In genomic region chr16:1466968-1467521, GRCh38 we compare ENCODE assay signal across 21 cellular contexts. TPM values are rescaled to one million over a fixed set of nuclear protein-coding genes. Genes with fewer than 3 reads are reported as not detected.
DNase-seq lines count a peak whose midpoint lies in the region; ATAC-seq, FAIRE-seq and TF ChIP-seq lines count a peak whose summit lies in the region.
"Had no signal": no experiment of that assay in that cellular context is flagged by ENCODE, and none has a peak within 500 bp of the region (broad histone marks: within the 10 kb centered on the region; RNA-seq: fewer than 3 reads in every experiment).

No MANE protein-coding gene starts in this region.

- ATAC-seq in activated CD8-positive, alpha-beta memory T cell treated with anti-CD3 and anti-CD28 coated beads, Interleukin-2, amount 10 ng/mL, durations not matched to agents 7 days and 5 days: peak; percentile 20
- ATAC-seq in PC-3: peak; percentile 88
- ATAC-seq in stimulated activated effector memory CD8-positive, alpha-beta T cell treated with anti-CD3 and anti-CD28 coated beads, Interleukin-12 subunit alpha, Interleukin-12 subunit beta, amount 100 ng/mL, for 72 hours: no peak
- ATAC-seq: gastroesophageal sphincter, mucosa of descending colon had no signal

- H3K9me3 Mint-ChIP-seq in activated CD8-positive, alpha-beta memory T cell treated with anti-CD3 and anti-CD28 coated beads, Interleukin-2, amount 10 ng/mL, durations not matched to agents 7 days and 5 days (ENCODE audit: low read depth): no peaks in the 10 kb centered on the region
- H3K9me3 Mint-ChIP-seq in stimulated activated effector memory CD8-positive, alpha-beta T cell treated with anti-CD3 and anti-CD28 coated beads, Interleukin-12 subunit alpha, Interleukin-12 subunit beta, amount 100 ng/mL, for 72 hours: no peaks in the 10 kb centered on the region
- no peaks in the 10 kb centered on the region for H3K9me3 Mint-ChIP-seq in Caco-2 (ENCODE audit: unreplicated experiment)
- H3K9me3 Mint-ChIP-seq: activated T-helper 1 cell treated with anti-CD3 and anti-CD28 coated beads, Interleukin-12 subunit alpha, Interleukin-12 subunit beta, Interleukin-2, Interleukin-4 antibody, amounts not matched to agents 30 ng/mL and 10 ng/mL and 1 ng/mL, durations not matched to agents 14 hours and 24 hours and 36 hours had no signal

- H3K79me2 ChIP-seq in PC-3 (ENCODE audit: low read length): peaks cover 26% of the 10 kb centered on the region; the same call in 1 of the 2 replicates
- H3K79me2 ChIP-seq in H1 (ENCODE audit: control insufficient read depth in 1 of 2, insufficient read depth in 2 of 2, low read length in 2 of 2): peaks cover 0 to 58% of the 10 kb centered on the region in 2 experiments; a peak in 3 of 4 replicates

- peak overlapping the region; percentile 68; the same call in 1 of the 2 replicates for H4K8ac ChIP-seq in H1 (ENCODE audit: extremely low read depth, insufficient read depth, low read length)

- TF ChIP-seq CTCF in PC-3 (conservative IDR thresholded peaks at IDR 0.05; ENCODE audit: low read depth, low read length): no peak
- no peak for TF ChIP-seq CTCF in H1 (IDR thresholded peaks at IDR 0.05; ENCODE audit: control extremely low read depth in 1 of 3, insufficient read depth in 1 of 3, low read depth in 1 of 3, low read length in 3 of 3)
- no peak for TF ChIP-seq CTCF in colonic mucosa (IDR thresholded peaks at IDR 0.05)
- TF ChIP-seq CTCF in Caco-2 (IDR thresholded peaks at IDR 0.05; ENCODE audit: insufficient read depth in 1 of 2, low read depth in 1 of 2, low read length in 1 of 2, severe bottlenecking in 1 of 2, unreplicated experiment in 1 of 2): no peak

- H3K36me3 ChIP-seq in PC-3 (ENCODE audit: low read depth, low read length) (no peaks in the 10 kb centered on the region), H1 (ENCODE audit: control insufficient read depth in 2 of 4, insufficient read depth in 4 of 4, low read length in 3 of 4) (peaks cover 0 to 6% (median 0%) of the 10 kb centered on the region in 4 experiments; a peak in 1 of 8 replicates), colonic mucosa (no peaks in the 10 kb centered on the region), Caco-2 (ENCODE audit: control insufficient read depth, insufficient read depth, low read length) (no peaks in the 10 kb centered on the region; the same call in 1 of the 2 replicates)
- H3K36me3 ChIP-seq: transverse colon had no signal

- H3K27me3 ChIP-seq in PC-3 (ENCODE audit: low read length): no peaks in the 10 kb centered on the region
- H3K27me3 ChIP-seq in H1 (replicated peaks in 1 of 4; ENCODE audit: control insufficient read depth in 3 of 4, extremely low read depth in 1 of 4, insufficient read depth in 3 of 4, low read length in 3 of 4): no peaks in the 10 kb centered on the region
- H3K27me3 ChIP-seq in colonic mucosa: no peaks in the 10 kb centered on the region
- H3K27me3 ChIP-seq in Caco-2 (replicated peaks; ENCODE audit: control insufficient read depth, insufficient read depth, low read length): no peaks in the 10 kb centered on the region
- H3K27me3 ChIP-seq: gastroesophageal sphincter, transverse colon had no signal

- FAIRE-seq in H1 (lab: Jason Lieb, UNC): no peak
- FAIRE-seq: A204.1 had no signal

- no peaks in the 10 kb centered on the region for H3K36me3 Mint-ChIP-seq in activated CD8-positive, alpha-beta memory T cell treated with anti-CD3 and anti-CD28 coated beads, Interleukin-2, amount 10 ng/mL, durations not matched to agents 7 days and 5 days
- peaks cover 21% of the 10 kb centered on the region for H3K36me3 Mint-ChIP-seq in stimulated activated effector memory CD8-positive, alpha-beta T cell treated with anti-CD3 and anti-CD28 coated beads, Interleukin-12 subunit alpha, Interleukin-12 subunit beta, amount 100 ng/mL, for 72 hours
- peaks cover 11% of the 10 kb centered on the region for H3K36me3 Mint-ChIP-seq in Caco-2 (ENCODE audit: insufficient read depth, unreplicated experiment)

- no peak overlapping the region for H3K18ac ChIP-seq in H1 (ENCODE audit: extremely low read depth, low read length)

- no peak overlapping the region for H4K91ac ChIP-seq in H1 (replicated peaks; ENCODE audit: insufficient read length, low read length)

- no peak overlapping the region for H2BK12ac ChIP-seq in H1 (ENCODE audit: low read depth, low read length)

- no peak overlapping the region for H3K23ac ChIP-seq in H1 (ENCODE audit: insufficient read length)

- TF ChIP-seq EP300 in H1 (IDR thresholded peaks at IDR 0.05; ENCODE audit: borderline replicate concordance in 1 of 2, low read depth in 2 of 2, low read length in 2 of 2): no peak

- no peak overlapping the region for H3K56ac ChIP-seq in H1 (replicated peaks; ENCODE audit: insufficient read length, low read depth, low read length)

- CTCF ChIA-PET in activated CD8-positive, alpha-beta memory T cell treated with anti-CD3 and anti-CD28 coated beads, Interleukin-2, amount 10 ng/mL, durations not matched to agents 7 days and 5 days (lab: Charles Lee): no interaction called here
- CTCF ChIA-PET in PC-3 (lab: Charles Lee) (no interaction called here), H1 (lab: Charles Lee; ENCODE audit: partially characterized antibody) (no interaction called here), Caco-2 (lab: Charles Lee) (no interaction called here)

- H2AFZ ChIP-seq in PC-3 (ENCODE audit: low read length) (no peak overlapping the region), H1 (ENCODE audit: low read length) (no peak overlapping the region)

- no peak overlapping the region for H3K4me3 ChIP-seq in PC-3 (ENCODE audit: low read length)
- no peak overlapping the region for H3K4me3 ChIP-seq in H1 (ENCODE audit: extremely low read depth in 1 of 4, insufficient read depth in 2 of 4, low read depth in 3 of 4, low read length in 4 of 4)
- H3K4me3 ChIP-seq in colonic mucosa: no peak overlapping the region
- H3K4me3 ChIP-seq in Caco-2 (ENCODE audit: low read depth, low read length): no peak overlapping the region
- H3K4me3 ChIP-seq: gastroesophageal sphincter, mucosa of descending colon, SK-N-MC, transverse colon had no signal

- POLR2A ChIA-PET in PC-3 (lab: Charles Lee; ENCODE audit: unreplicated experiment) (no interaction called here), H1 (lab: Charles Lee; ENCODE audit: partially characterized antibody) (interaction anchor here (1.8 kb wide), 1 partner anchor 10 kb away, joined by 5 read pairs; no protein-coding TSS in a partner anchor), Caco-2 (lab: Charles Lee) (no interaction called here)

- H3K14ac ChIP-seq in H1 (ENCODE audit: insufficient read length): no peak overlapping the region

- no peak for DNase-seq in activated CD8-positive, alpha-beta memory T cell treated with anti-CD3 and anti-CD28 coated beads, Interleukin-2, amount 10 ng/mL, durations not matched to agents 7 days and 5 days
- DNase-seq in activated CD8-positive, alpha-beta memory T cell treated with anti-CD3 and anti-CD28 coated beads for 24 hours: no peak
- peak; percentile 37 for DNase-seq in PC-3
- DNase-seq in H1 (ENCODE audit: low read depth in 1 of 2, low spot score in 2 of 2): peak in 1 of 2 experiments; percentile 37
- DNase-seq in stimulated activated effector memory CD8-positive, alpha-beta T cell treated with anti-CD3 and anti-CD28 coated beads, Interleukin-12 subunit alpha, Interleukin-12 subunit beta, amount 100 ng/mL, for 72 hours (ENCODE audit: low spot score in 2 of 2): no peak
- no peak for DNase-seq in colonic mucosa
- no peak for DNase-seq in GM03348 (ENCODE audit: low spot score)
- DNase-seq in Caco-2: no peak
- DNase-seq: activated CD4-positive, alpha-beta T cell treated with anti-CD3 and anti-CD28 coated beads, Interleukin-2, amount 50 U/mL, for 48 hours; GDM1; NCI-H1417 treated with DMSO at 0.1 percent for 48 hours; NCI-H345; occipital lobe; transverse colon had no signal

- H3K27me3 Mint-ChIP-seq in activated CD8-positive, alpha-beta memory T cell treated with anti-CD3 and anti-CD28 coated beads, Interleukin-2, amount 10 ng/mL, durations not matched to agents 7 days and 5 days: no peaks in the 10 kb centered on the region
- no peaks in the 10 kb centered on the region for H3K27me3 Mint-ChIP-seq in Caco-2 (ENCODE audit: insufficient read depth, unreplicated experiment)

- H3K4me2 ChIP-seq in PC-3 (ENCODE audit: low read length): no peak overlapping the region
- no peak overlapping the region for H3K4me2 ChIP-seq in H1 (ENCODE audit: insufficient read depth in 1 of 2, low read depth in 2 of 2, low read length in 2 of 2)

- H2BK5ac ChIP-seq in H1 (ENCODE audit: low read depth, low read length): no peak overlapping the region; the same call in 1 of the 2 replicates

- H4K5ac ChIP-seq in H1 (ENCODE audit: insufficient read length, low read depth, low read length): no peak overlapping the region

- intact Hi-C loops in PC-3 (cut with micrococcal nuclease): no loop called here
- intact Hi-C loops in colonic mucosa (cut with DNase I): no loop called here
- intact Hi-C loops in Caco-2 (cut with micrococcal nuclease; ENCODE audit: unreplicated experiment): no loop called here

- H3K27ac Mint-ChIP-seq in activated CD8-positive, alpha-beta memory T cell treated with anti-CD3 and anti-CD28 coated beads, Interleukin-2, amount 10 ng/mL, durations not matched to agents 7 days and 5 days: no peak overlapping the region
- H3K27ac Mint-ChIP-seq in stimulated activated effector memory CD8-positive, alpha-beta T cell treated with anti-CD3 and anti-CD28 coated beads, Interleukin-12 subunit alpha, Interleukin-12 subunit beta, amount 100 ng/mL, for 72 hours: peak overlapping the region; percentile 78
- no peak overlapping the region for H3K27ac Mint-ChIP-seq in Caco-2 (ENCODE audit: unreplicated experiment)
- H3K27ac Mint-ChIP-seq: activated T-helper 1 cell treated with anti-CD3 and anti-CD28 coated beads, Interleukin-12 subunit alpha, Interleukin-12 subunit beta, Interleukin-2, Interleukin-4 antibody, amounts not matched to agents 30 ng/mL and 10 ng/mL and 1 ng/mL, durations not matched to agents 14 hours and 24 hours and 36 hours had no signal

- no peaks in the 10 kb centered on the region for H3K23me2 ChIP-seq in H1 (ENCODE audit: low read depth, low read length)

- no peak overlapping the region for H3K9ac ChIP-seq in PC-3 (ENCODE audit: low read length)
- H3K9ac ChIP-seq in H1 (replicated peaks in 1 of 4; ENCODE audit: extremely low read depth in 1 of 4, low read depth in 3 of 4, low read length in 3 of 4): no peak overlapping the region; a peak in 1 of 7 replicates
- H3K9ac ChIP-seq in colonic mucosa (ENCODE audit: low read depth in 2 of 2, low read length in 2 of 2): no peak overlapping the region

- no peaks in the 10 kb centered on the region for H4K20me1 ChIP-seq in PC-3 (ENCODE audit: low read length)
- peaks cover 10 to 14% of the 10 kb centered on the region in 2 experiments for H4K20me1 ChIP-seq in H1 (replicated peaks in 1 of 2; ENCODE audit: control insufficient read depth in 1 of 2, insufficient read depth in 2 of 2, low read length in 2 of 2)

- H3K4ac ChIP-seq in H1 (replicated peaks; ENCODE audit: insufficient read length, low read depth, low read length): no peak overlapping the region

- peaks cover 27% of the 10 kb centered on the region for H3K79me1 ChIP-seq in H1 (ENCODE audit: low read depth, low read length)

- TF ChIP-seq RAD21 in H1 (IDR thresholded peaks at IDR 0.05 in 1 of 2, conservative IDR thresholded peaks at IDR 0.05 in 1 of 2; ENCODE audit: low read depth in 2 of 2, low read length in 2 of 2): no peak

- TF ChIP-seq POLR2A in H1 (IDR thresholded peaks at IDR 0.05; ENCODE audit: control extremely low read depth in 1 of 2, low read depth in 2 of 2, low read length in 2 of 2): no peak

- H3K4me1 ChIP-seq in PC-3 (ENCODE audit: insufficient read depth, low read length) (no peaks in the 10 kb centered on the region; the same call in 1 of the 2 replicates), H1 (replicated peaks in 1 of 4; ENCODE audit: control insufficient read depth in 3 of 4, insufficient read depth in 4 of 4, low read length in 3 of 4) (0 out of 7 replicates have a peak, but pooled peaks cover 0 to 5% (median 0%) of the 10 kb centered on the region in 4 experiments), colonic mucosa (no peaks in the 10 kb centered on the region), Caco-2 (no peaks in the 10 kb centered on the region)

- WGBS in H1 (ENCODE audit: extremely low coverage in 1 of 2, insufficient coverage in 1 of 2, insufficient read length in 1 of 2, insufficient replicate concordance in 2 of 2, low coverage in 1 of 2, low lambda C conversion rate in 2 of 2, missing lambda C conversion rate in 1 of 2), 2 experiments: 86% methylated on average over 8 of the region's 14 CpGs; no CpG with 5 or more reads in 1 of the 2 experiments

- no peak overlapping the region for H2BK120ac ChIP-seq in H1 (replicated peaks; ENCODE audit: low read depth, low read length)

- no TSS peak for BruUV-seq in PC-3 (replicated peaks; lab: Mats Ljungman, UMichigan)
- BruUV-seq in Caco-2 (replicated peaks; lab: Mats Ljungman, UMichigan): no TSS peak

- no peak overlapping the region for H2BK20ac ChIP-seq in H1 (ENCODE audit: low read length)

- no peaks in the 10 kb centered on the region for H3K9me2 ChIP-seq in PC-3 (replicated peaks; ENCODE audit: low read length)

- no peak overlapping the region for H3K4me3 Mint-ChIP-seq in activated CD8-positive, alpha-beta memory T cell treated with anti-CD3 and anti-CD28 coated beads, Interleukin-2, amount 10 ng/mL, durations not matched to agents 7 days and 5 days
- H3K4me3 Mint-ChIP-seq in stimulated activated effector memory CD8-positive, alpha-beta T cell treated with anti-CD3 and anti-CD28 coated beads, Interleukin-12 subunit alpha, Interleukin-12 subunit beta, amount 100 ng/mL, for 72 hours: no peak overlapping the region
- H3K4me3 Mint-ChIP-seq in Caco-2 (ENCODE audit: unreplicated experiment): no peak overlapping the region
- H3K4me3 Mint-ChIP-seq: activated T-helper 1 cell treated with anti-CD3 and anti-CD28 coated beads, Interleukin-12 subunit alpha, Interleukin-12 subunit beta, Interleukin-2, Interleukin-4 antibody, amounts not matched to agents 30 ng/mL and 10 ng/mL and 1 ng/mL, durations not matched to agents 14 hours and 24 hours and 36 hours had no signal

- H3K9me3 ChIP-seq in PC-3 (ENCODE audit: low read length) (no peaks in the 10 kb centered on the region), H1 (ENCODE audit: insufficient read depth in 2 of 2, low read depth in 1 of 2, low read length in 1 of 2) (no peaks in the 10 kb centered on the region), colonic mucosa (no peaks in the 10 kb centered on the region), Caco-2 (no peaks in the 10 kb centered on the region)
- H3K9me3 ChIP-seq: gastroesophageal sphincter, mucosa of descending colon, transverse colon had no signal

- no peak overlapping the region for H2AK5ac ChIP-seq in H1 (ENCODE audit: low read depth, low read length)

- H3F3A ChIP-seq in PC-3 (ENCODE audit: low read length, unreplicated experiment): no peaks in the 10 kb centered on the region

- H3K27ac ChIP-seq in PC-3 (ENCODE audit: low read length) (no peak overlapping the region), H1 (ENCODE audit: low read depth, low read length) (no peak overlapping the region), colonic mucosa (no peak overlapping the region)
- H3K27ac ChIP-seq: epithelial cell of prostate, gastroesophageal sphincter, SK-N-MC, transverse colon had no signal

- H3K4me1 Mint-ChIP-seq in activated CD8-positive, alpha-beta memory T cell treated with anti-CD3 and anti-CD28 coated beads, Interleukin-2, amount 10 ng/mL, durations not matched to agents 7 days and 5 days: no peaks in the 10 kb centered on the region
- peaks cover 36% of the 10 kb centered on the region for H3K4me1 Mint-ChIP-seq in stimulated activated effector memory CD8-positive, alpha-beta T cell treated with anti-CD3 and anti-CD28 coated beads, Interleukin-12 subunit alpha, Interleukin-12 subunit beta, amount 100 ng/mL, for 72 hours
- no peaks in the 10 kb centered on the region for H3K4me1 Mint-ChIP-seq in Caco-2 (ENCODE audit: low read depth, unreplicated experiment)

- no peak overlapping the region for H2BK15ac ChIP-seq in H1 (ENCODE audit: low read length)

RNA-seq across cellular contexts. Expression of gene CLCN7, which starts 7.8 kb away (rescaled TPM):
- 10 to 100 TPM; 53.0 to 60.5 TPM for total RNA-seq in activated CD8-positive, alpha-beta memory T cell treated with anti-CD3 and anti-CD28 coated beads, Interleukin-2, amount 10 ng/mL, durations not matched to agents 7 days and 5 days
- total RNA-seq in PC-3 (2014; rRNA removed): 48.2 and 66.6 TPM in 2 replicates
- total RNA-seq in H1 (2021; fragmentation: NEBNext Ultra II Directional; extraction: Animal tissue kit (Norgen Biotek cat#: 25700)): 76.5 and 81.5 TPM in 2 replicates
- polyA plus RNA-seq in H1 (2011; rRNA removed): 38.6 and 79.6 TPM in 2 replicates
- 41.1 TPM for polyA plus RNA-seq in H1 (2011; cell fraction: cytosol; rRNA removed)
- 372 TPM for polyA plus RNA-seq in H1 (2011; cell fraction: nucleus; rRNA removed)
- 64.4 to 95.0 TPM (median 79.5 TPM) in 4 replicates for polyA plus RNA-seq in H1 (2012, experiment 1 of 2)
- polyA plus RNA-seq in H1 (2012, experiment 2 of 2): 57.4 TPM
- 61.1 TPM for polyA plus RNA-seq in H1 (2013, experiment 1 of 2)
- 57.1 TPM for polyA plus RNA-seq in H1 (2013, experiment 2 of 2)
- polyA minus RNA-seq in H1 (2011; rRNA and poly(A)+ RNA removed): 30.3 and 38.3 TPM in 2 replicates
- 33.2 TPM for polyA minus RNA-seq in H1 (2011; cell fraction: cytosol; rRNA and poly(A)+ RNA removed)
- 76.7 TPM for polyA minus RNA-seq in H1 (2011; cell fraction: nucleus; rRNA and poly(A)+ RNA removed)
- total RNA-seq in colonic mucosa: 10 to 100 TPM; 42.4 to 61.5 TPM
- 119 and 127 TPM in 2 replicates for total RNA-seq in Caco-2 (2022)

RNA-seq across cellular contexts. Expression of gene PTX4, which starts 21.7 kb away (rescaled TPM):
- total RNA-seq in activated CD8-positive, alpha-beta memory T cell treated with anti-CD3 and anti-CD28 coated beads, Interleukin-2, amount 10 ng/mL, durations not matched to agents 7 days and 5 days: not detected
- total RNA-seq in PC-3 (2014; rRNA removed) (0.22 and 0.40 TPM in 2 replicates), colonic mucosa (not detected), Caco-2 (2022) (not detected in 2 replicates)
- total RNA-seq in H1 (2021; fragmentation: NEBNext Ultra II Directional; extraction: Animal tissue kit (Norgen Biotek cat#: 25700)): not detected in 2 replicates
- polyA plus RNA-seq in H1 (2011; rRNA removed): not detected in 2 replicates
- 0.10 TPM for polyA plus RNA-seq in H1 (2011; cell fraction: cytosol; rRNA removed)
- polyA plus RNA-seq in H1 (2011; cell fraction: nucleus; rRNA removed): 0.10 TPM
- polyA plus RNA-seq in H1 (2012, experiment 1 of 2): not detected in 4 replicates
- not detected for polyA plus RNA-seq in H1 (2012, experiment 2 of 2)
- polyA plus RNA-seq in H1 (2013, experiment 1 of 2): 0.14 TPM
- polyA plus RNA-seq in H1 (2013, experiment 2 of 2): 0.04 TPM
- 0.13 TPM in 1 of 2 replicates, not detected in the other for polyA minus RNA-seq in H1 (2011; rRNA and poly(A)+ RNA removed)
- polyA minus RNA-seq in H1 (2011; cell fraction: cytosol; rRNA and poly(A)+ RNA removed): not detected
- polyA minus RNA-seq in H1 (2011; cell fraction: nucleus; rRNA and poly(A)+ RNA removed): not detected
- total RNA-seq: activated T-helper 1 cell treated with anti-CD3 and anti-CD28 coated beads, Interleukin-12 subunit alpha, Interleukin-12 subunit beta, Interleukin-2, Interleukin-4 antibody, amounts not matched to agents 30 ng/mL and 10 ng/mL and 1 ng/mL, durations not matched to agents 14 hours and 24 hours and 36 hours; mucosa of descending colon; occipital lobe; transverse colon had no signal

RNA-seq across cellular contexts. Expression of gene CCDC154, which starts 22.7 kb away (rescaled TPM):
- total RNA-seq in activated CD8-positive, alpha-beta memory T cell treated with anti-CD3 and anti-CD28 coated beads, Interleukin-2, amount 10 ng/mL, durations not matched to agents 7 days and 5 days: 1 to 10 TPM; 2.0 to 2.9 TPM
- total RNA-seq in PC-3 (2014; rRNA removed) (not detected in 2 replicates), colonic mucosa (1 to 10 TPM in 1 of 2 donors, under 1 TPM in 1; 0.56 to 1.6 TPM), Caco-2 (2022) (0.88 and 1.1 TPM in 2 replicates)
- total RNA-seq in H1 (2021; fragmentation: NEBNext Ultra II Directional; extraction: Animal tissue kit (Norgen Biotek cat#: 25700)): 0.88 and 1.3 TPM in 2 replicates
- 0.15 and 0.58 TPM in 2 replicates for polyA plus RNA-seq in H1 (2011; rRNA removed)
- polyA plus RNA-seq in H1 (2011; cell fraction: cytosol; rRNA removed): 0.56 TPM
- 2.4 TPM for polyA plus RNA-seq in H1 (2011; cell fraction: nucleus; rRNA removed)
- polyA plus RNA-seq in H1 (2012, experiment 1 of 2): 0.43 to 1.3 TPM (median 0.79 TPM) in 4 replicates
- 0.05 TPM for polyA plus RNA-seq in H1 (2012, experiment 2 of 2)
- 0.16 TPM for polyA plus RNA-seq in H1 (2013, experiment 1 of 2)
- polyA plus RNA-seq in H1 (2013, experiment 2 of 2): 0.13 TPM
- polyA minus RNA-seq in H1 (2011; rRNA and poly(A)+ RNA removed): not detected in 2 replicates
- not detected for polyA minus RNA-seq in H1 (2011; cell fraction: cytosol; rRNA and poly(A)+ RNA removed)
- polyA minus RNA-seq in H1 (2011; cell fraction: nucleus; rRNA and poly(A)+ RNA removed): not detected
- total RNA-seq: gastroesophageal sphincter had no signal

RNA-seq across cellular contexts. Expression of gene TELO2, which starts 26.1 kb away (rescaled TPM):
- total RNA-seq in activated CD8-positive, alpha-beta memory T cell treated with anti-CD3 and anti-CD28 coated beads, Interleukin-2, amount 10 ng/mL, durations not matched to agents 7 days and 5 days: 10 to 100 TPM; 60.7 to 63.8 TPM
- total RNA-seq in PC-3 (2014; rRNA removed): 37.8 and 61.3 TPM in 2 replicates
- total RNA-seq in H1 (2021; fragmentation: NEBNext Ultra II Directional; extraction: Animal tissue kit (Norgen Biotek cat#: 25700)): 64.8 and 66.4 TPM in 2 replicates
- 39.3 and 72.9 TPM in 2 replicates for polyA plus RNA-seq in H1 (2011; rRNA removed)
- polyA plus RNA-seq in H1 (2011; cell fraction: cytosol; rRNA removed): 61.2 TPM
- 382 TPM for polyA plus RNA-seq in H1 (2011; cell fraction: nucleus; rRNA removed)
- 39.6 to 74.2 TPM (median 66.1 TPM) in 4 replicates for polyA plus RNA-seq in H1 (2012, experiment 1 of 2)
- polyA plus RNA-seq in H1 (2012, experiment 2 of 2): 42.5 TPM
- polyA plus RNA-seq in H1 (2013, experiment 1 of 2): 37.6 TPM
- 33.1 TPM for polyA plus RNA-seq in H1 (2013, experiment 2 of 2)
- polyA minus RNA-seq in H1 (2011; rRNA and poly(A)+ RNA removed): 12.1 and 13.9 TPM in 2 replicates
- 34.6 TPM for polyA minus RNA-seq in H1 (2011; cell fraction: cytosol; rRNA and poly(A)+ RNA removed)
- polyA minus RNA-seq in H1 (2011; cell fraction: nucleus; rRNA and poly(A)+ RNA removed): 65.3 TPM
- total RNA-seq in colonic mucosa: 10 to 100 TPM; 18.4 to 76.0 TPM
- total RNA-seq in Caco-2 (2022): 55.7 and 62.6 TPM in 2 replicates

RNA-seq across cellular contexts. Expression of gene PERCC1, which starts 36.2 kb away (rescaled TPM):
- total RNA-seq in activated CD8-positive, alpha-beta memory T cell treated with anti-CD3 and anti-CD28 coated beads, Interleukin-2, amount 10 ng/mL, durations not matched to agents 7 days and 5 days: under 1 TPM in 1 of 2 experiments, not detected in 1; 0.33 TPM
- not detected in 2 replicates for total RNA-seq in PC-3 (2014; rRNA removed)
- not detected in 2 replicates for total RNA-seq in H1 (2021; fragmentation: NEBNext Ultra II Directional; extraction: Animal tissue kit (Norgen Biotek cat#: 25700))
- polyA plus RNA-seq in H1 (2011; rRNA removed): not detected in 2 replicates
- polyA plus RNA-seq in H1 (2011; cell fraction: cytosol; rRNA removed): not detected
- not detected for polyA plus RNA-seq in H1 (2011; cell fraction: nucleus; rRNA removed)
- not detected in 4 replicates for polyA plus RNA-seq in H1 (2012, experiment 1 of 2)
- not detected for polyA plus RNA-seq in H1 (2012, experiment 2 of 2)
- not detected for polyA plus RNA-seq in H1 (2013, experiment 1 of 2)
- polyA plus RNA-seq in H1 (2013, experiment 2 of 2): not detected
- not detected in 2 replicates for polyA minus RNA-seq in H1 (2011; rRNA and poly(A)+ RNA removed)
- polyA minus RNA-seq in H1 (2011; cell fraction: cytosol; rRNA and poly(A)+ RNA removed): not detected
- not detected for polyA minus RNA-seq in H1 (2011; cell fraction: nucleus; rRNA and poly(A)+ RNA removed)
- total RNA-seq in colonic mucosa: under 1 TPM; 0.27 TPM
- 2.0 and 2.1 TPM in 2 replicates for total RNA-seq in Caco-2 (2022)
- total RNA-seq: activated T-helper 1 cell treated with anti-CD3 and anti-CD28 coated beads, Interleukin-12 subunit alpha, Interleukin-12 subunit beta, Interleukin-2, Interleukin-4 antibody, amounts not matched to agents 30 ng/mL and 10 ng/mL and 1 ng/mL, durations not matched to agents 14 hours and 24 hours and 36 hours; occipital lobe; skeletal muscle tissue had no signal
